Comparison of ENCODE assay signal across 9 cellular contexts in genomic region chr17:40615295-40615988, GRCh38. TPM values are rescaled to one million over a fixed set of nuclear protein-coding genes. Genes with fewer than 3 reads are reported as not detected.
DNase-seq lines count a peak whose midpoint lies in the region; ATAC-seq and TF ChIP-seq lines count a peak whose summit lies in the region.
"Had no signal": no experiment of that assay in that cellular context is flagged by ENCODE, and none has a peak within 500 bp of the region (broad histone marks: within the 10 kb centered on the region; RNA-seq: fewer than 3 reads in every experiment).

No MANE protein-coding gene starts in this region.

- H3K4me2 ChIP-seq in GM23338 (no peak overlapping the region), osteoblast (ENCODE audit: insufficient read depth, low read length) (no peak overlapping the region)

- no peak overlapping the region for H3K27ac Mint-ChIP-seq in GM23338

- in situ Hi-C loops in G401 (cut with HindIII; ENCODE audit: low sequenced_read_pairs) = no loop called here

- no peak for TF ChIP-seq POLR2A in erythroblast (IDR thresholded peaks at IDR 0.05; ENCODE audit: low read length)

- H3K4me3 Mint-ChIP-seq in GM23338 = no peak overlapping the region

- H3K4me1 ChIP-seq in GM23338 (ENCODE audit: insufficient read depth) = no peaks in the 10 kb centered on the region
- peaks cover 8% of the 10 kb centered on the region for H3K4me1 ChIP-seq in osteoblast (ENCODE audit: insufficient read depth, low read length)

- H3K79me2 ChIP-seq in GM23338 (replicated peaks; ENCODE audit: insufficient read depth) = no peaks in the 10 kb centered on the region
- H3K79me2 ChIP-seq in osteoblast (ENCODE audit: insufficient read depth, low read length) = no peaks in the 10 kb centered on the region

- DNase-seq in G401 (ENCODE audit: low spot score) (peak; percentile 71), GM23338 (ENCODE audit: low spot score) (peak; percentile 85), T-helper 22 cell (ENCODE audit: low read depth) (peak; percentile 39), erythroblast (lab: John Stamatoyannopoulos, UW) (peak; percentile 18 to 24), osteoblast (ENCODE audit: insufficient read length, low spot score, missing footprints) (peak; percentile 76), dedifferentiated amniotic fluid mesenchymal stem cell (ENCODE audit: extremely low spot score) (no peak)

- H3F3A ChIP-seq in GM23338 (replicated peaks; ENCODE audit: low read depth) = no peaks in the 10 kb centered on the region

- H3K4me1 Mint-ChIP-seq in GM23338 = peaks cover 7% of the 10 kb centered on the region

- H2AFZ ChIP-seq in GM23338 (peak overlapping the region; percentile 89), osteoblast (ENCODE audit: low read length) (no peak overlapping the region)

- ATAC-seq in GM23338 = peak; percentile 83

- H3K9me2 ChIP-seq in GM23338 (ENCODE audit: insufficient read depth) = no peaks in the 10 kb centered on the region

- no peaks in the 10 kb centered on the region for H3K9me3 ChIP-seq in osteoblast (ENCODE audit: low read depth, low read length)

- H3K27ac ChIP-seq in 22Rv1 = no peak overlapping the region
- no peak overlapping the region for H3K27ac ChIP-seq in GM23338 (ENCODE audit: low read depth)
- H3K27ac ChIP-seq in osteoblast (ENCODE audit: low read depth, low read length) = no peak overlapping the region

- H3K27me3 Mint-ChIP-seq in GM23338 (ENCODE audit: insufficient read depth, low read depth, poor library complexity) = peaks cover 8% of the 10 kb centered on the region

- H4K20me1 ChIP-seq in GM23338 (replicated peaks; ENCODE audit: insufficient read depth) = no peaks in the 10 kb centered on the region
- H4K20me1 ChIP-seq in osteoblast (ENCODE audit: insufficient read depth, low read length) = no peaks in the 10 kb centered on the region

- H3K36me3 ChIP-seq in GM23338 (ENCODE audit: insufficient read depth) (no peaks in the 10 kb centered on the region), osteoblast (ENCODE audit: insufficient read depth, low read length) (no peaks in the 10 kb centered on the region)

- no peaks in the 10 kb centered on the region for H3K36me3 Mint-ChIP-seq in GM23338 (ENCODE audit: low read depth)

- peak; percentile 76 for TF ChIP-seq CTCF in 22Rv1 (IDR thresholded peaks at IDR 0.05)
- TF ChIP-seq CTCF in GM23338 (conservative IDR thresholded peaks at IDR 0.05; ENCODE audit: low read depth in 2 of 2) = peak; percentile 71 to 81
- peak; percentile 70 for TF ChIP-seq CTCF in LNCAP (IDR thresholded peaks at IDR 0.05)
- TF ChIP-seq CTCF in osteoblast (IDR thresholded peaks at IDR 0.05; ENCODE audit: extremely low read depth, low read depth, low read length) = peak; percentile 50

- no peak overlapping the region for H3K4me3 ChIP-seq in GM23338
- no peak overlapping the region for H3K4me3 ChIP-seq in osteoblast (ENCODE audit: insufficient read depth, low read length)

- H3K9me3 Mint-ChIP-seq in GM23338 = no peaks in the 10 kb centered on the region

- no peaks in the 10 kb centered on the region for H3K27me3 ChIP-seq in GM23338 (ENCODE audit: insufficient read depth)
- peaks cover 10% of the 10 kb centered on the region for H3K27me3 ChIP-seq in osteoblast (ENCODE audit: insufficient read depth, low read length)

TF ChIP-seq in GM23338, 12 proteins besides CTCF, POLR2A, EP300 and RAD21 (continues in another document):
- TF ChIP-seq REST (IDR thresholded peaks at IDR 0.05; ENCODE audit: unreplicated experiment) (no peak), CREB1 (CRISPR knock-in tag; IDR thresholded peaks at IDR 0.05; ENCODE audit: low read depth) (no peak), ZNF114 (CRISPR knock-in tag; IDR thresholded peaks at IDR 0.05) (no peak), EZH2 (IDR thresholded peaks at IDR 0.05; ENCODE audit: low read depth, unreplicated experiment) (no peak)

RNA-seq across cellular contexts. Expression of gene SMARCE1, which starts 32.2 kb away (rescaled TPM):
- 39.0 and 48.6 TPM in 2 replicates for total RNA-seq in G401 (2014; rRNA removed; shearing (Covaris generic))
- total RNA-seq in GM23338 (2014; rRNA removed; shearing (Covaris generic)) = 77.6 and 101 TPM in 2 replicates
- 230 and 258 TPM in 2 replicates for polyA plus RNA-seq in GM23338 (2016; fragmentation: Nextera tagmentation; extraction: Ambion mirVana)
- 101 and 107 TPM in 2 replicates for total RNA-seq in osteoblast

RNA-seq across cellular contexts. Expression of gene KRT222, which starts 49.5 kb away (rescaled TPM):
- not detected in 2 replicates for total RNA-seq in G401 (2014; rRNA removed; shearing (Covaris generic))
- 0.12 TPM in 1 of 2 replicates, not detected in the other for total RNA-seq in GM23338 (2014; rRNA removed; shearing (Covaris generic))
- polyA plus RNA-seq in GM23338 (2016; fragmentation: Nextera tagmentation; extraction: Ambion mirVana) = 0.49 TPM in 1 of 2 replicates, not detected in the other
- under 0.01 TPM in 2 replicates for total RNA-seq in osteoblast
- total RNA-seq: mononuclear cell had no signal

RNA-seq across cellular contexts. Expression of gene CCR7, which starts 50.2 kb away (rescaled TPM):
- not detected in 2 replicates for total RNA-seq in G401 (2014; rRNA removed; shearing (Covaris generic))
- total RNA-seq in GM23338 (2014; rRNA removed; shearing (Covaris generic)) = 0.59 TPM in 1 of 2 replicates, not detected in the other
- 0.37 and 0.75 TPM in 2 replicates for polyA plus RNA-seq in GM23338 (2016; fragmentation: Nextera tagmentation; extraction: Ambion mirVana)
- total RNA-seq in osteoblast = not detected in 2 replicates
